Comparison of ENCODE assay signal across 8 cellular contexts in the genomic region with DNA sequence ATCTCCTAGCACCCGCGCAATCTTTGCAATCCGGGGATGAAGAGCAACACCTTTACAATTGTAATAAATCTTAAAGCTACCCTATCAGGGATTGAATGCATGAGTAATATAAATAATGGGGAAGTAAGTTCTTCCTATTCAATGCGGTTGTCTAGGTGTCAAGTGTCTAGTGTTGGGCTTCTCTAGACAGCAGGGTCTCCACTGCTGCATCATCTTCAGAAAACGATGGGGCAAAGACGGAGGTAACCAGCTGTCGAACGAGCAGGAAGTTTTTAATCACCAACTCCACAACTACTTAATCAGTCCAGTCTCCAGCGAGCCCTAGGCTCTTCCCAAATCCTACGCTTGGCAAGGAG. TPM values are rescaled to one million over a fixed set of nuclear protein-coding genes. Genes with fewer than 3 reads are reported as not detected.
DNase-seq lines count a peak whose midpoint lies in the region; ATAC-seq, FAIRE-seq and TF ChIP-seq lines count a peak whose summit lies in the region.

No MANE protein-coding gene starts in this region.

- no peaks in the 10 kb centered on the region for H3K27me3 ChIP-seq in bronchial epithelial cell (ENCODE audit: control insufficient read depth, insufficient read depth, low read length)
- H3K27me3 ChIP-seq in mucosa of stomach (ENCODE audit: control insufficient read depth, insufficient read depth, low read length), result no peaks in the 10 kb centered on the region

- ATAC-seq in GM21619 (IDR thresholded peaks at IDR 0.05; ENCODE audit: unreplicated experiment), result peak; percentile 20

- H3K9ac ChIP-seq in mucosa of stomach (ENCODE audit: low read length), result peak overlapping the region; percentile 97

- peak overlapping the region; percentile 76 for H3K4me3 ChIP-seq in GM12865 (ENCODE audit: low read depth, low read length)
- peak overlapping the region; percentile 97 for H3K4me3 ChIP-seq in bronchial epithelial cell (ENCODE audit: low read depth, low read length)
- peak overlapping the region; percentile 93 for H3K4me3 ChIP-seq in mucosa of stomach (ENCODE audit: low read length)

- H3K9me3 ChIP-seq in KOPT-K1 (ENCODE audit: insufficient read depth, low read length, poor library complexity, severe bottlenecking), result no peaks in the 10 kb centered on the region
- no peaks in the 10 kb centered on the region for H3K9me3 ChIP-seq in mucosa of stomach (ENCODE audit: control insufficient read depth, low read length)

- no peak for FAIRE-seq in bronchial epithelial cell (lab: Jason Lieb, UNC)

- no peak for DNase-seq in GM12865 (ENCODE audit: low read depth)
- DNase-seq in bronchial epithelial cell (ENCODE audit: low read depth), result no peak
- no peak for DNase-seq in NCI-H345 (lab: John Stamatoyannopoulos, UW)
- no peak for DNase-seq in NCI-H2107 treated with DMSO at 0.1 percent for 48 hours (lab: John Stamatoyannopoulos, UW; ENCODE audit: unreplicated experiment)
- no peak for DNase-seq in activated CD8-positive, alpha-beta memory T cell treated with anti-CD3 and anti-CD28 coated beads, Interleukin-2, amount 50 U/mL, for 4 hours

- peaks cover 2% of the 10 kb centered on the region; the same call in 1 of the 2 replicates for H3K36me3 ChIP-seq in KOPT-K1 (ENCODE audit: insufficient read depth, low read length)
- no peaks in the 10 kb centered on the region for H3K36me3 ChIP-seq in bronchial epithelial cell (ENCODE audit: control insufficient read depth, insufficient read depth, low read length)
- no peaks in the 10 kb centered on the region for H3K36me3 ChIP-seq in mucosa of stomach (ENCODE audit: control insufficient read depth, insufficient read depth, low read length)

- H3K4me1 ChIP-seq in mucosa of stomach (ENCODE audit: control insufficient read depth, insufficient read depth, low read length), result peaks cover 29% of the 10 kb centered on the region

- peak overlapping the region; percentile 90 for H3K27ac ChIP-seq in KOPT-K1 (ENCODE audit: low read depth, low read length, poor library complexity, severe bottlenecking)

- TF ChIP-seq CTCF in GM12865 (IDR thresholded peaks at IDR 0.05; ENCODE audit: insufficient read depth, low read depth, low read length, missing control alignments) (no peak), bronchial epithelial cell (IDR thresholded peaks at IDR 0.05; ENCODE audit: insufficient read depth, low read length, severe bottlenecking) (no peak)

RNA-seq across cellular contexts. Expression of gene STAM2, which starts 0.6 kb away (rescaled TPM):
- 32.1 and 33.4 TPM in 2 replicates for total RNA-seq in bronchial epithelial cell
